In genomic region chr2:96509847-96510230, GRCh38 we compare ENCODE assay signal across 1 cellular context.
TF ChIP-seq lines count a peak whose summit lies in the region.

No MANE protein-coding gene starts in this region.

TF ChIP-seq in GM23338, 12 proteins besides CTCF, POLR2A, EP300 and RAD21 (continued from another document):
- TF ChIP-seq CREB1 (CRISPR knock-in tag; IDR thresholded peaks at IDR 0.05; ENCODE audit: low read depth) (no peak), ZNF331 (CRISPR knock-in tag; IDR thresholded peaks at IDR 0.05; ENCODE audit: low read depth) (no peak), ZNF462 (CRISPR knock-in tag; IDR thresholded peaks at IDR 0.05) (no peak), JUNB (IDR thresholded peaks at IDR 0.05; ENCODE audit: unreplicated experiment) (no peak), EZH2phosphoT487 (IDR thresholded peaks at IDR 0.05; ENCODE audit: unreplicated experiment) (no peak), POLR2AphosphoS5 (IDR thresholded peaks at IDR 0.05; ENCODE audit: low read depth) (no peak), STAT1 (IDR thresholded peaks at IDR 0.05; ENCODE audit: unreplicated experiment) (no peak)
- TF ChIP-seq, protein P1, sequence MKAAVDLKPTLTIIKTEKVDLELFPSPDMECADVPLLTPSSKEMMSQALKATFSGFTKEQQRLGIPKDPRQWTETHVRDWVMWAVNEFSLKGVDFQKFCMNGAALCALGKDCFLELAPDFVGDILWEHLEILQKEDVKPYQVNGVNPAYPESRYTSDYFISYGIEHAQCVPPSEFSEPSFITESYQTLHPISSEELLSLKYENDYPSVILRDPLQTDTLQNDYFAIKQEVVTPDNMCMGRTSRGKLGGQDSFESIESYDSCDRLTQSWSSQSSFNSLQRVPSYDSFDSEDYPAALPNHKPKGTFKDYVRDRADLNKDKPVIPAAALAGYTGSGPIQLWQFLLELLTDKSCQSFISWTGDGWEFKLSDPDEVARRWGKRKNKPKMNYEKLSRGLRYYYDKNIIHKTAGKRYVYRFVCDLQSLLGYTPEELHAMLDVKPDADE (IDR thresholded peaks at IDR 0.05), result no peak
